ENCODE assay signal across 8 cellular contexts in genomic region chr15:81000626-81001179, GRCh38. TPM values are rescaled to one million over a fixed set of nuclear protein-coding genes. Genes with fewer than 3 reads are reported as not detected.
A peak's percentile ranks its signal among the peaks of the same experiment; 100 is the strongest.
DNase-seq lines count a peak whose midpoint lies in the region; ATAC-seq and TF ChIP-seq lines count a peak whose summit lies in the region.

TLNRD1 (plus strand) TSS chr15:81000923; CDS start chr15:81002272, 1,349 bp downstream.

- H3K79me2 ChIP-seq in PC-9 (ENCODE audit: low read depth) = peaks cover 42% of the 10 kb centered on the region

- TF ChIP-seq CTCF in PC-9 (conservative IDR thresholded peaks at IDR 0.05) (no peak), epithelial cell of proximal tubule (conservative IDR thresholded peaks at IDR 0.05; ENCODE audit: low read depth, low read length) (no peak)

- H3F3A ChIP-seq in PC-9 (ENCODE audit: insufficient read depth, low read depth) = peaks cover 19% of the 10 kb centered on the region; the same call in 1 of the 2 replicates

- peak within 1 kb of the TSS; percentile 93 for H3K4me2 ChIP-seq in PC-9

- POLR2A ChIA-PET in PC-9 (lab: Charles Lee; ENCODE audit: unreplicated experiment) = interaction anchor here (0.5 to 0.6 kb wide), 4 partner anchors 25 to 613 kb away, joined by 3 to 5 read pairs (median 4); no protein-coding TSS in a partner anchor

- BruUV-seq in PC-9 (replicated peaks; lab: Mats Ljungman, UMichigan) = no TSS peak

- peak within 1 kb of the TSS; percentile 93 for H2AFZ ChIP-seq in PC-9

- no peaks in the 10 kb centered on the region for H3K9me2 ChIP-seq in PC-9 (ENCODE audit: insufficient read depth)

- H3K9me3 ChIP-seq in PC-9 (ENCODE audit: insufficient read depth, low read depth) (no peaks in the 10 kb centered on the region), mucosa of rectum (ENCODE audit: control insufficient read depth in 2 of 2, low read length in 2 of 2) (no peaks in the 10 kb centered on the region)

- H3K4me1 ChIP-seq in PC-9 (replicated peaks; ENCODE audit: insufficient read depth) = peaks cover 18% of the 10 kb centered on the region
- peaks cover 16 to 20% of the 10 kb centered on the region in 2 donors for H3K4me1 ChIP-seq in mucosa of rectum (ENCODE audit: control insufficient read depth in 2 of 2, insufficient read depth in 2 of 2, low read length in 2 of 2)

- H3K4me3 ChIP-seq in PC-9 (peak within 1 kb of the TSS; percentile 76), epithelial cell of proximal tubule (ENCODE audit: low read depth, low read length) (peak within 1 kb of the TSS; percentile 97), mucosa of rectum (ENCODE audit: low read length in 2 of 2) (peak within 1 kb of the TSS; percentile 71 to 97)

- H3K36me3 ChIP-seq in PC-9 (ENCODE audit: low read depth) (no peaks in the 10 kb centered on the region), mucosa of rectum (ENCODE audit: control insufficient read depth in 2 of 2, insufficient read depth in 2 of 2, low read length in 2 of 2) (peaks cover 3 to 7% of the 10 kb centered on the region in 2 donors)

- peak within 1 kb of the TSS; percentile 99 for H3K9ac ChIP-seq in mucosa of rectum (ENCODE audit: low read depth in 1 of 2, low read length in 2 of 2)

- H3K27ac ChIP-seq in PC-9 (peak within 1 kb of the TSS; percentile 83), mucosa of rectum (ENCODE audit: low read depth in 2 of 2, low read length in 2 of 2) (peak within 1 kb of the TSS; percentile 98 to 99)

- no peaks in the 10 kb centered on the region for H3K27me3 ChIP-seq in PC-9 (ENCODE audit: insufficient read depth, low read depth)
- H3K27me3 ChIP-seq in mucosa of rectum (ENCODE audit: control insufficient read depth in 2 of 2, insufficient read depth in 2 of 2, low read length in 2 of 2) = no peaks in the 10 kb centered on the region

- ATAC-seq in GM21529 (IDR thresholded peaks at IDR 0.05; ENCODE audit: unreplicated experiment) = peak; percentile 60

- no peak for TF ChIP-seq RAD21 in Ishikawa (IDR thresholded peaks at IDR 0.05; ENCODE audit: low read depth)

- no peak for TF ChIP-seq EP300 in Ishikawa (IDR thresholded peaks at IDR 0.05; ENCODE audit: borderline replicate concordance)

- CTCF ChIA-PET in PC-9 (lab: Charles Lee) = interaction anchor here (0.6 kb wide), 1 partner anchor 1552 kb away, joined by 12 read pairs; no protein-coding TSS in a partner anchor

- intact Hi-C loops in PC-9 (cut with micrococcal nuclease; ENCODE audit: unreplicated experiment) = loop anchor here (1.0 to 5.0 kb wide), 2 partner anchors 11 to 107 kb away; partner anchors contain the start of gene MESD

- no peaks in the 10 kb centered on the region; the same call in 1 of the 2 replicates for H4K20me1 ChIP-seq in PC-9 (ENCODE audit: insufficient read depth)

- peak; percentile 58 for DNase-seq in DMS 273 treated with DMSO at 0.1 percent for 48 hours (lab: John Stamatoyannopoulos, UW)
- peak; percentile 75 to 86 for DNase-seq in PC-9
- peak; percentile 83 for DNase-seq in activated T-cell treated with anti-CD3 and anti-CD28 coated beads for 48 hours (ENCODE audit: low read depth)
- no peak for DNase-seq in epithelial cell of proximal tubule (ENCODE audit: low read depth)
- peak; percentile 50 to 66 for DNase-seq in stimulated activated CD8-positive, alpha-beta memory T cell treated with anti-CD3 and anti-CD28 coated beads, Interleukin-4, amount 100 ng/mL, for 4 hours (ENCODE audit: low read depth in 2 of 2, low spot score in 1 of 2)

TF ChIP-seq in Ishikawa, 13 proteins besides CTCF, POLR2A, EP300 and RAD21:
- no peak for TF ChIP-seq CREB1 (IDR thresholded peaks at IDR 0.05; ENCODE audit: low read depth)
- TF ChIP-seq TAF1 (IDR thresholded peaks at IDR 0.05; ENCODE audit: low read depth) = peak; percentile 69
- TF ChIP-seq ZBTB7A (IDR thresholded peaks at IDR 0.05; ENCODE audit: low read depth) = peak; percentile 81
- no peak for TF ChIP-seq CEBPB (IDR thresholded peaks at IDR 0.05)
- no peak for TF ChIP-seq REST (IDR thresholded peaks at IDR 0.05; ENCODE audit: low read depth)
- no peak for TF ChIP-seq EGR1 (IDR thresholded peaks at IDR 0.05)
- TF ChIP-seq FOXM1 (IDR thresholded peaks at IDR 0.05; ENCODE audit: borderline replicate concordance, low read depth) = peak; percentile 84
- TF ChIP-seq TCF12 (IDR thresholded peaks at IDR 0.05; ENCODE audit: low read depth) = no peak
- TF ChIP-seq NFIC (IDR thresholded peaks at IDR 0.05) = no peak
- no peak for TF ChIP-seq MAX (IDR thresholded peaks at IDR 0.05)
- TF ChIP-seq YY1 (IDR thresholded peaks at IDR 0.05; ENCODE audit: low read depth) = no peak
- TF ChIP-seq USF1 (IDR thresholded peaks at IDR 0.05) = no peak
- TF ChIP-seq TEAD4 (IDR thresholded peaks at IDR 0.05) = no peak

RNA-seq across cellular contexts. Expression of gene TLNRD1, which starts in this region (rescaled TPM):
- 14.9 and 18.2 TPM in 2 replicates for total RNA-seq in PC-9 (2021)
- 44.3 and 45.4 TPM in 2 replicates for total RNA-seq in epithelial cell of proximal tubule
